Comparison of ENCODE assay signal across 1 cellular context in the genomic region with DNA sequence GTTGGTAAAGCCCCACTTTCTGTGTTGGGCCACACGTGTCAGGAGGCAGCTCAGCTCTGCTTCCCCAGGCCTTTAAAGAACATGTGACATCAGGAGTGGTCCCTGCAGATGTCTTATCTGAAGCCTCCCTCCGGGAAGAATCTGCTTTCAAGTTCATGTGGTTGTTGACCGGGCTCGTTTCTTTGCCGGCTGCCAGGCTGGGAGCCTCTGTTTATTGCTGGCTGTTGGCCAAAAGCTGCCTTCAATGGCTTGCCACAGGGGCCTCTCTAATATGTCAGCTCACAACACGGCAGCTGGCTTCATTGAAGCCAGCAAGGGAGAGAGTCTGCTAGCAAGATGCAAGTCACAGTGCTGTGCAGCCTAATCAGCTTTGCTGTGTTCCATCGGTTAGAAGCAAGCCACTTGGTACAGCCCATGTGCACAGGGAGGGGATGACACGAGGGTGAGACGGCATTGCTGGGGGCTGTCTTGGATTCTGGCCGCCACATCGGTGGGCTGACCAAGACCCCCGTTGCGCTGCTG.
TF ChIP-seq lines count a peak whose summit lies in the region.

No MANE protein-coding gene starts in this region.

TF ChIP-seq in GM23338, 12 proteins besides CTCF, POLR2A, EP300 and RAD21 (continued from another document):
- no peak for TF ChIP-seq JUNB (IDR thresholded peaks at IDR 0.05; ENCODE audit: unreplicated experiment)
- no peak for TF ChIP-seq EZH2phosphoT487 (IDR thresholded peaks at IDR 0.05; ENCODE audit: unreplicated experiment)
- no peak for TF ChIP-seq POLR2AphosphoS5 (IDR thresholded peaks at IDR 0.05; ENCODE audit: low read depth)
